8 cellular contexts compared by ENCODE assay signal in the genomic region with DNA sequence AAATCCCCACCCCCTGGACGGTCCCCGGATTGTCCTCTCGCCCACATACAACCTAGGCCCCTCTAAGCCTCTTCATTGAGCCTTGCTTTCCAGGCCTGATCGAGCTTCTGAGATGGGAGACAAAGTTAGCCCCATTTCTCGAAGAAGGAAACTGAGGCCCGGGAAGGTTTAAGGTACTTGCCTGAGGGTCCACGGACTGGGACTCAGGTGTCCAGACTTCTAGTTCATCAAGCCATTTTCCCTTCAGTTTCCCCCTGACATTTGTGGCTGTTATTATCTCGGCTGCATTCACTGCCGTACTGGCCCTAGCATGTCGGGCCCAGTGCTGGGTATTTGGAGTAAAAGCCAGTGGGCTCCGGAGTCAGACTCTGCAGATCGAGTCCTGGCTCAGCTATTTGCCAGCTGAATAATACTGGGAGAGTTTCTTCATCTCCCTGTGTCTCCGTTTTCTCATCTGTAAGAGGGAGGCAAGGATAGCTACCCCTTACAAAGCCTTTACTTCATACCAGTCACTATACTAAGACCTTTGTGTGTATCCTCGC. TPM values are rescaled to one million over a fixed set of nuclear protein-coding genes. Genes with fewer than 3 reads are reported as not detected.
DNase-seq lines count a peak whose midpoint lies in the region; ATAC-seq, FAIRE-seq and TF ChIP-seq lines count a peak whose summit lies in the region.

No MANE protein-coding gene starts in this region.

- H3K27me3 ChIP-seq in DND-41 (ENCODE audit: insufficient read depth, low read length, poor library complexity), result no peaks in the 10 kb centered on the region
- no peaks in the 10 kb centered on the region for H3K27me3 ChIP-seq in adrenal gland
- no peaks in the 10 kb centered on the region for H3K27me3 ChIP-seq in kidney epithelial cell (ENCODE audit: control insufficient read depth, insufficient read depth, low read length)
- no peaks in the 10 kb centered on the region for H3K27me3 ChIP-seq in thoracic aorta (replicated peaks; ENCODE audit: insufficient read depth)

- H3K27ac ChIP-seq in DND-41 (ENCODE audit: low read length) (peak overlapping the region; percentile 98), adrenal gland (peak overlapping the region; percentile 84 to 98 (median 96)), thoracic aorta (peak overlapping the region; percentile 86 to 95)

- H3K4me1 ChIP-seq in DND-41 (ENCODE audit: insufficient read depth, low read length) (peaks cover 71% of the 10 kb centered on the region), adrenal gland (replicated peaks in 1 of 2) (peaks cover 32 to 63% of the 10 kb centered on the region in 2 donors), thoracic aorta (ENCODE audit: control insufficient read depth in 1 of 2, low read depth in 2 of 2) (peaks cover 27 to 50% of the 10 kb centered on the region in 2 donors)

- H3K9me3 ChIP-seq in DND-41 (ENCODE audit: insufficient read depth, low read length, severe bottlenecking) (no peaks in the 10 kb centered on the region), adrenal gland (replicated peaks in 1 of 3) (no peaks in the 10 kb centered on the region), thoracic aorta (no peaks in the 10 kb centered on the region)

- peak overlapping the region; percentile 89 to 93 for H3K4me3 ChIP-seq in DND-41 (ENCODE audit: low read depth in 1 of 2, low read length in 2 of 2)
- peak overlapping the region; percentile 19 to 98 (median 59) for H3K4me3 ChIP-seq in adrenal gland
- H3K4me3 ChIP-seq in kidney epithelial cell (ENCODE audit: low read depth, low read length), result peak overlapping the region; percentile 88
- H3K4me3 ChIP-seq in thoracic aorta, result peak overlapping the region; percentile 81

- TF ChIP-seq POLR2A in adrenal gland (IDR thresholded peaks at IDR 0.05), result no peak
- no peak for TF ChIP-seq POLR2A in GM12892 (IDR thresholded peaks at IDR 0.05; ENCODE audit: low read depth, low read length)

- DNase-seq in DND-41 (no peak), adrenal gland (no peak), kidney epithelial cell (ENCODE audit: low read depth) (no peak), thoracic aorta (ENCODE audit: low spot score) (no peak), NCI-H1436 (lab: John Stamatoyannopoulos, UW) (no peak), GM12892 (ENCODE audit: insufficient read length) (no peak), HK-2 (ENCODE audit: unreplicated experiment) (no peak)

- intact Hi-C loops in adrenal gland (cut with DNase I), result loop anchor here in 1 of 2 donors (10.0 kb wide), 1 partner anchor 339 kb away; a partner anchor contains a TSS

- FAIRE-seq in GM12892 (lab: Jason Lieb, UNC), result no peak

- 8 to 16% (median 9%) methylated on average over 10 to 14 of the region's 14 CpGs for WGBS in adrenal gland, 4 donors

- peaks cover 99% of the 10 kb centered on the region for H3K79me2 ChIP-seq in DND-41 (ENCODE audit: insufficient read depth, low read length)

- H3K9ac ChIP-seq in DND-41 (ENCODE audit: low read depth, low read length), result peak overlapping the region; percentile 88

- TF ChIP-seq CTCF in DND-41 (IDR thresholded peaks at IDR 0.05; ENCODE audit: borderline replicate concordance, extremely low read depth, low read length, poor library complexity, severe bottlenecking), result no peak
- no peak for TF ChIP-seq CTCF in adrenal gland (IDR thresholded peaks at IDR 0.05)
- TF ChIP-seq CTCF in kidney epithelial cell (IDR thresholded peaks at IDR 0.05; ENCODE audit: insufficient read depth, low read length, poor library complexity, severe bottlenecking), result no peak
- TF ChIP-seq CTCF in thoracic aorta (IDR thresholded peaks at IDR 0.05), result no peak

- H3K36me3 ChIP-seq in DND-41 (ENCODE audit: insufficient read depth, low read length) (peaks cover 48% of the 10 kb centered on the region), adrenal gland (replicated peaks in 1 of 2) (no peaks in the 10 kb centered on the region), kidney epithelial cell (ENCODE audit: control insufficient read depth, insufficient read depth, low read length) (no peaks in the 10 kb centered on the region), thoracic aorta (no peaks in the 10 kb centered on the region)

- H4K20me1 ChIP-seq in DND-41 (ENCODE audit: insufficient read depth, low read length), result peaks cover 21% of the 10 kb centered on the region; the same call in 1 of the 2 replicates

- peak overlapping the region; percentile 94 for H3K4me2 ChIP-seq in DND-41 (ENCODE audit: insufficient read depth, low read length)

- ATAC-seq in DND-41 (ENCODE audit: insufficient read depth, low read depth) (no peak; the same call in 2 of the 3 replicates), HG03045 (IDR thresholded peaks at IDR 0.05; ENCODE audit: unreplicated experiment) (peak; percentile 11), thoracic aorta (ENCODE audit: insufficient number of reproducible peaks, low FRiP score, low read depth) (no peak)

- H2AFZ ChIP-seq in DND-41 (ENCODE audit: low read depth, low read length), result peak overlapping the region; percentile 93

RNA-seq across cellular contexts. Expression of a gene that starts 0.6 kb away (rescaled TPM):
- total RNA-seq in adrenal gland, result 10 to 100 TPM; 16.5 to 36.3 (median 29.4) TPM
- 10 to 100 TPM in 1 of 3 donors, 1 to 10 TPM in 2; 5.9 to 36.4 (median 6.8) TPM for polyA plus RNA-seq in adrenal gland
- total RNA-seq in kidney epithelial cell, result 12.7 and 21.1 TPM in 2 replicates
- 10 to 100 TPM; 22.3 to 77.7 TPM for total RNA-seq in thoracic aorta
- polyA plus RNA-seq in GM12892 (2012; ENCODE audit: missing spikeins), result 19.6 TPM

RNA-seq across cellular contexts. Expression of a gene that starts 0.9 kb away (rescaled TPM):
- total RNA-seq in adrenal gland (10 to 100 TPM; 12.7 to 28.0 (median 20.2) TPM), kidney epithelial cell (18.8 and 26.3 TPM in 2 replicates), thoracic aorta (10 to 100 TPM; 12.2 to 20.1 TPM)
- 10 to 100 TPM; 12.5 to 21.6 (median 15.2) TPM for polyA plus RNA-seq in adrenal gland
- polyA plus RNA-seq in GM12892 (2012; ENCODE audit: missing spikeins), result 17.6 TPM
